In genomic region chr20:5091902-5092301, GRCh38 we compare ENCODE assay signal across 22 cellular contexts.
"Had no signal": no experiment of that assay in that cellular context is flagged by ENCODE, and none has a peak within 500 bp of the region (broad histone marks: within the 10 kb centered on the region; RNA-seq: fewer than 3 reads in every experiment).

No MANE protein-coding gene starts in this region.

- H3K27ac Mint-ChIP-seq: brain; stimulated activated effector memory CD8-positive, alpha-beta T cell treated with anti-CD3 and anti-CD28 coated beads, Interleukin-12 subunit alpha, Interleukin-12 subunit beta, amount 100 ng/mL, for 72 hours had no signal

- H3K27me3 Mint-ChIP-seq: brain, memory B cell had no signal

- H3K27ac ChIP-seq: skin epidermis, suprapubic skin, tibial nerve, VCaP had no signal

- ATAC-seq: esophagus mucosa; right lobe of liver; stimulated activated effector memory CD8-positive, alpha-beta T cell treated with anti-CD3 and anti-CD28 coated beads, Interleukin-12 subunit alpha, Interleukin-12 subunit beta, amount 100 ng/mL, for 72 hours had no signal

- H3K9me3 Mint-ChIP-seq: brain; memory B cell; neural crest cell; stimulated activated effector memory CD8-positive, alpha-beta T cell treated with anti-CD3 and anti-CD28 coated beads, Interleukin-12 subunit alpha, Interleukin-12 subunit beta, amount 100 ng/mL, for 72 hours had no signal

- H3K36me3 ChIP-seq: right lobe of liver had no signal

- DNase-seq: activated CD4-positive, alpha-beta T cell treated with anti-CD3 and anti-CD28 coated beads for 1 hour; activated CD4-positive, alpha-beta T cell treated with anti-CD3 and anti-CD28 coated beads, Interleukin-2, amount 50 U/mL, for 4 hours; activated CD8-positive, alpha-beta memory T cell treated with anti-CD3 and anti-CD28 coated beads for 24 hours; activated CD8-positive, alpha-beta memory T cell treated with anti-CD3 and anti-CD28 coated beads, Interleukin-2, amount 50 U/mL, for 4 hours; activated effector memory CD4-positive, alpha-beta T cell treated with Interleukin-2 at 50 U/mL for 16 hours; activated naive CD4-positive, alpha-beta T cell treated with anti-CD3 and anti-CD28 coated beads, Interleukin-2, amount 50 U/mL, for 16 hours; activated T-cell treated with anti-CD3 and anti-CD28 coated beads, Interleukin-2, amount 50 U/mL, for 48 hours; aorta; effector CD4-positive, alpha-beta T cell; hypothalamus; right lobe of liver; stimulated activated CD4-positive, alpha-beta T cell treated with anti-CD3 and anti-CD28 coated beads, Interleukin-2, amount 100 ng/mL, for 24 hours; stomach had no signal

- H3K4me3 ChIP-seq: right lobe of liver, skin epidermis, stomach, suprapubic skin, tibial nerve had no signal

- H3K4me1 ChIP-seq: right lobe of liver, stomach, suprapubic skin had no signal

- H3K4me1 Mint-ChIP-seq: brain had no signal

- H3K9me3 ChIP-seq: right lobe of liver, stomach, suprapubic skin, tibial nerve had no signal

- H3K27me3 ChIP-seq: right lobe of liver, stomach, suprapubic skin, tibial nerve had no signal

- H3K4me3 Mint-ChIP-seq: brain; memory B cell; neural crest cell; stimulated activated effector memory CD8-positive, alpha-beta T cell treated with anti-CD3 and anti-CD28 coated beads, Interleukin-12 subunit alpha, Interleukin-12 subunit beta, amount 100 ng/mL, for 72 hours had no signal
